Comparison of ENCODE assay signal across 18 cellular contexts in genomic region chr3:107685383-107685782, GRCh38.
"Had no signal": no experiment of that assay in that cellular context is flagged by ENCODE, and none has a peak within 500 bp of the region (broad histone marks: within the 10 kb centered on the region; RNA-seq: fewer than 3 reads in every experiment).

No MANE protein-coding gene starts in this region.

- H3K4me2 ChIP-seq: neural progenitor cell had no signal

- H3K36me3 ChIP-seq: left lung, neural progenitor cell, ovary, upper lobe of right lung had no signal

- ATAC-seq: left lung; stimulated activated naive CD8-positive, alpha-beta T cell treated with anti-CD3 and anti-CD28 coated beads, Interleukin-15, amount 100 ng/mL, for 72 hours; upper lobe of right lung had no signal

- H3K4me3 Mint-ChIP-seq: neural progenitor cell; T-helper 2 cell treated with Interferon-gamma antibody and Interleukin-4, amounts not matched to agents 5 μg/mL and 100 μg/mL, for 36 hours had no signal

- H3K4me1 ChIP-seq: neural progenitor cell had no signal

- H3K9ac ChIP-seq: neural progenitor cell had no signal

- H3K27ac Mint-ChIP-seq: neural progenitor cell; stimulated activated naive CD8-positive, alpha-beta T cell treated with anti-CD3 and anti-CD28 coated beads, Interleukin-15, amount 100 ng/mL, for 72 hours; T-helper 2 cell treated with Interferon-gamma antibody and Interleukin-4, amounts not matched to agents 5 μg/mL and 100 μg/mL, for 36 hours had no signal

- H3K27me3 Mint-ChIP-seq: stimulated activated naive CD8-positive, alpha-beta T cell treated with anti-CD3 and anti-CD28 coated beads, Interleukin-15, amount 100 ng/mL, for 72 hours had no signal

- H3K9me3 Mint-ChIP-seq: stimulated activated naive CD8-positive, alpha-beta T cell treated with anti-CD3 and anti-CD28 coated beads, Interleukin-15, amount 100 ng/mL, for 72 hours had no signal

- H3K4me3 ChIP-seq: coronary artery, left lung, neural progenitor cell, ovary, testis, upper lobe of right lung had no signal

- H2AFZ ChIP-seq: neural progenitor cell had no signal

- H3K27me3 ChIP-seq: left lung, neural progenitor cell, ovary, testis, upper lobe of right lung had no signal

- DNase-seq: activated CD4-positive, alpha-beta T cell treated with anti-CD3 and anti-CD28 coated beads for 1 hour; activated CD4-positive, alpha-beta T cell treated with anti-CD3 and anti-CD28 coated beads, Interleukin-2, amount 50 U/mL, for 48 hours; activated CD8-positive, alpha-beta memory T cell treated with anti-CD3 and anti-CD28 coated beads, Interleukin-2, amount 50 U/mL, for 4 hours; caudate nucleus; effector CD4-positive, alpha-beta T cell; foreskin melanocyte; islet precursor cell; left lung; mesendoderm; ovary; stimulated activated CD4-positive, alpha-beta T cell treated with anti-CD3 and anti-CD28 coated beads, Interleukin-4, amount 100 ng/mL, for 1 hour; stimulated activated CD8-positive, alpha-beta memory T cell treated with anti-CD3 and anti-CD28 coated beads, Interleukin-4, amount 100 ng/mL, for 48 hours; stimulated activated naive CD8-positive, alpha-beta T cell treated with anti-CD3 and anti-CD28 coated beads, Interleukin-15, amount 100 ng/mL, for 72 hours; testis; upper lobe of right lung had no signal

- H3K27ac ChIP-seq: left lung, neural progenitor cell, ovary, testis, upper lobe of right lung had no signal

- H3K9me3 ChIP-seq: left lung, ovary, testis, upper lobe of right lung had no signal
